In the genomic region with DNA sequence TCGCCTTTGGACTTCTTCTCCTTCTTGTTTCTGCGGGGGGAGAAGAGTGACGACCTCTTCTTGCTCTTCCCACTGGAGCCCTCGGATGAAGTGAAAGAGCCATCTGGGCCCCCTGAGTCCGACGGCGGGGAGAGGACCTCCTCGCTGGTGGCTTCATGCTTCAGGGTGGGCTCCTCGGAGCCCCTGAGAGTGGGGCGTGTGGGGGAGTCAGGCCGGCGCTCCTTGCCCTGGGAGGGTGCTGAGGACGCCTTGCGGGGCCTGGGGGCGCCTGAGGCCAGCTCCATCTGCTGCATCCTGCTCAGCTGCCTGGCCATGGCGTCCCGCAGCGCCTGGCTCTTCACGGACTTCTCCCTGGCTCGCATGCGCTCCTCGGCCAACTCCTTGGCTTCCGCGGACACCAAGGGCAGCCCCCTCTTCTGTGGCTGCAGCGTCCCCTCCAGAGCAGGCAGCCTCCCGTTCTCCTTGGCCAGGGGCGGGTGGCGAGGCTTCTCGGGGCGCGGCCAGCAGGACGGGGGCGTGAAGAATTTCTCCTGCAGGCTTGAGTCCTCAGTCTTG, we compare ENCODE assay signal across 23 cellular contexts. TPM values are rescaled to one million over a fixed set of nuclear protein-coding genes. Genes with fewer than 3 reads are reported as not detected.
DNase-seq lines count a peak whose midpoint lies in the region; ATAC-seq, FAIRE-seq and TF ChIP-seq lines count a peak whose summit lies in the region.
"Had no signal": no experiment of that assay in that cellular context is flagged by ENCODE, and none has a peak within 500 bp of the region (broad histone marks: within the 10 kb centered on the region; RNA-seq: fewer than 3 reads in every experiment).

No MANE protein-coding gene starts in this region.

- BruUV-seq in mammary epithelial cell (replicated peaks; lab: Mats Ljungman, UMichigan) (TSS peak; percentile 58), MCF 10A (replicated peaks; lab: Mats Ljungman, UMichigan) (no TSS peak), endothelial cell of umbilical vein (replicated peaks; lab: Mats Ljungman, UMichigan) (TSS peak; percentile 48)

- H3K4me3 Mint-ChIP-seq in MCF 10A (ENCODE audit: unreplicated experiment) = no peak overlapping the region
- no peak overlapping the region for H3K4me3 Mint-ChIP-seq in stimulated activated naive B cell treated with anti-CD40 and anti-IgM and Interleukin-4, amounts not matched to agents 10 μg/mL and 1 μg/mL and 100 μg/mL, for 72 hours
- H3K4me3 Mint-ChIP-seq: B cell; CD4-positive, CD25-positive, alpha-beta regulatory T cell; CD8-positive, alpha-beta T cell had no signal

- TF ChIP-seq CTCF in mammary epithelial cell (conservative IDR thresholded peaks at IDR 0.05 in 1 of 2, IDR thresholded peaks at IDR 0.05 in 1 of 2; ENCODE audit: extremely low read depth in 1 of 2, insufficient read depth in 1 of 2, low read depth in 1 of 2, low read length in 2 of 2) = no peak
- no peak for TF ChIP-seq CTCF in MCF 10A (IDR thresholded peaks at IDR 0.05; ENCODE audit: unreplicated experiment)
- no peak for TF ChIP-seq CTCF in endothelial cell of umbilical vein (IDR thresholded peaks at IDR 0.05; ENCODE audit: extremely low read depth in 1 of 2, insufficient read depth in 1 of 2, low read depth in 1 of 2, low read length in 2 of 2)

- POLR2A ChIA-PET in MCF 10A (lab: Yijun Ruan, JAX) = interaction anchor here (1.1 kb wide), 1 partner anchor 301 kb away, joined by 3 read pairs; no protein-coding TSS in a partner anchor
- POLR2A ChIA-PET in endothelial cell of umbilical vein (lab: Charles Lee) = no interaction called here

- TF ChIP-seq POLR2A in endothelial cell of umbilical vein (IDR thresholded peaks at IDR 0.05; ENCODE audit: low read depth, low read length) = no peak

- no peaks in the 10 kb centered on the region for H3K9me3 ChIP-seq in mammary epithelial cell (replicated peaks; ENCODE audit: insufficient read depth, low read length)
- no peaks in the 10 kb centered on the region for H3K9me3 ChIP-seq in endothelial cell of umbilical vein (replicated peaks; ENCODE audit: control insufficient read depth, insufficient read depth, low read length)
- H3K9me3 ChIP-seq: BLaER1 had no signal

- H2AFZ ChIP-seq in mammary epithelial cell (ENCODE audit: low read depth, low read length) (no peak overlapping the region), endothelial cell of umbilical vein (ENCODE audit: low read depth, low read length) (no peak overlapping the region)

- DNase-seq in mammary epithelial cell (no peak), MCF 10A (ENCODE audit: unreplicated experiment) (no peak), endothelial cell of umbilical vein (ENCODE audit: low read depth, low spot score) (no peak), NCI-H748 (lab: John Stamatoyannopoulos, UW; ENCODE audit: unreplicated experiment) (no peak)
- DNase-seq in stimulated activated naive B cell treated with anti-CD40 and anti-IgM and Interleukin-4, amounts not matched to agents 10 μg/mL and 1 μg/mL and 100 μg/mL, for 72 hours = no peak
- no peak for DNase-seq in effector CD4-positive, alpha-beta T cell
- DNase-seq: CD4-positive, CD25-positive, alpha-beta regulatory T cell; CD8-positive, alpha-beta T cell; DMS 273 treated with DMSO at 0.1 percent for 48 hours; DMS79; EL; GDM1; GOT3; HCEC 1CT had no signal

- 94% methylated on average over 27 of the region's 33 CpGs for WGBS in mammary epithelial cell (ENCODE audit: low coverage, missing lambda C conversion rate)

- H3K27ac ChIP-seq in mammary epithelial cell (ENCODE audit: insufficient read depth, low read depth, low read length) = no peak overlapping the region
- no peak overlapping the region for H3K27ac ChIP-seq in endothelial cell of umbilical vein (ENCODE audit: insufficient read depth, low read depth, low read length)
- H3K27ac ChIP-seq: 22Rv1, BLaER1, C4-2B had no signal

- in situ Hi-C loops in mammary epithelial cell (cut with MboI; ENCODE audit: low sequenced_read_pairs in 2 of 2) = no loop called here

- H3K4me3 ChIP-seq in mammary epithelial cell (replicated peaks in 1 of 3; ENCODE audit: insufficient read depth in 1 of 3, low read depth in 2 of 3, low read length in 3 of 3) = no peak overlapping the region
- H3K4me3 ChIP-seq in endothelial cell of umbilical vein (replicated peaks in 1 of 3; ENCODE audit: insufficient read depth in 1 of 3, low read depth in 1 of 3, low read length in 3 of 3) = no peak overlapping the region
- H3K4me3 ChIP-seq: BLaER1 had no signal

- H3K79me2 ChIP-seq in mammary epithelial cell (ENCODE audit: insufficient read depth, low read length) (no peaks in the 10 kb centered on the region), endothelial cell of umbilical vein (ENCODE audit: control insufficient read depth, insufficient read depth, low read length) (no peaks in the 10 kb centered on the region)

- H3K4me2 ChIP-seq in mammary epithelial cell (ENCODE audit: insufficient read depth, low read depth, low read length) = no peak overlapping the region
- no peak overlapping the region for H3K4me2 ChIP-seq in endothelial cell of umbilical vein (ENCODE audit: insufficient read depth, low read length)
- H3K4me2 ChIP-seq: BLaER1 had no signal

- CTCF ChIA-PET in mammary epithelial cell (lab: Charles Lee; ENCODE audit: low non-redundant PET) = no interaction called here
- CTCF ChIA-PET in MCF 10A (lab: Yijun Ruan, JAX) = no interaction called here
- CTCF ChIA-PET in endothelial cell of umbilical vein (lab: Charles Lee) = interaction anchor here (1.4 to 2.4 kb wide), 4 partner anchors 11 to 258 kb away, joined by 3 to 7 read pairs (median 4); no protein-coding TSS in a partner anchor

- H3K27me3 Mint-ChIP-seq in MCF 10A (ENCODE audit: insufficient read depth, unreplicated experiment) = no peaks in the 10 kb centered on the region
- H3K27me3 Mint-ChIP-seq in stimulated activated naive B cell treated with anti-CD40 and anti-IgM and Interleukin-4, amounts not matched to agents 10 μg/mL and 1 μg/mL and 100 μg/mL, for 72 hours = no peaks in the 10 kb centered on the region
- H3K27me3 Mint-ChIP-seq: B cell; CD4-positive, CD25-positive, alpha-beta regulatory T cell had no signal

- H3K9ac ChIP-seq in mammary epithelial cell (ENCODE audit: insufficient read depth, low read length) (no peak overlapping the region), endothelial cell of umbilical vein (replicated peaks; ENCODE audit: extremely low read depth, insufficient read depth, low read length) (no peak overlapping the region)
- H3K9ac ChIP-seq: BLaER1 had no signal

- H4K20me1 ChIP-seq in mammary epithelial cell (ENCODE audit: insufficient read depth, low read length) (no peaks in the 10 kb centered on the region), endothelial cell of umbilical vein (replicated peaks; ENCODE audit: control insufficient read depth, extremely low read depth, insufficient read depth, low read length) (no peaks in the 10 kb centered on the region)
- H4K20me1 ChIP-seq: BLaER1 had no signal

- no peak overlapping the region for H3K27ac Mint-ChIP-seq in MCF 10A (ENCODE audit: low read depth, unreplicated experiment)
- peak overlapping the region; percentile 75 for H3K27ac Mint-ChIP-seq in stimulated activated naive B cell treated with anti-CD40 and anti-IgM and Interleukin-4, amounts not matched to agents 10 μg/mL and 1 μg/mL and 100 μg/mL, for 72 hours
- H3K27ac Mint-ChIP-seq: B cell; CD4-positive, CD25-positive, alpha-beta regulatory T cell; CD8-positive, alpha-beta T cell had no signal

- H3K4me1 Mint-ChIP-seq in MCF 10A (ENCODE audit: insufficient read depth, unreplicated experiment) = no peaks in the 10 kb centered on the region
- H3K4me1 Mint-ChIP-seq in stimulated activated naive B cell treated with anti-CD40 and anti-IgM and Interleukin-4, amounts not matched to agents 10 μg/mL and 1 μg/mL and 100 μg/mL, for 72 hours = peaks cover 22 to 42% of the 10 kb centered on the region in 2 donors
- H3K4me1 Mint-ChIP-seq: B cell; CD4-positive, CD25-positive, alpha-beta regulatory T cell had no signal

- no peaks in the 10 kb centered on the region for H3K9me3 Mint-ChIP-seq in MCF 10A (ENCODE audit: unreplicated experiment)
- H3K9me3 Mint-ChIP-seq in stimulated activated naive B cell treated with anti-CD40 and anti-IgM and Interleukin-4, amounts not matched to agents 10 μg/mL and 1 μg/mL and 100 μg/mL, for 72 hours = no peaks in the 10 kb centered on the region
- H3K9me3 Mint-ChIP-seq: CD4-positive, CD25-positive, alpha-beta regulatory T cell; CD8-positive, alpha-beta T cell had no signal

- no peaks in the 10 kb centered on the region for H3K9me1 ChIP-seq in endothelial cell of umbilical vein (replicated peaks; ENCODE audit: control insufficient read depth, extremely low read depth, insufficient read depth, low read length)

- no peak for FAIRE-seq in endothelial cell of umbilical vein (lab: Jason Lieb, UNC)
- FAIRE-seq: A204.1, D721Med, GM12891, GM18507, H54 had no signal

- peaks cover 47% of the 10 kb centered on the region for H3K36me3 Mint-ChIP-seq in MCF 10A (ENCODE audit: insufficient read depth, unreplicated experiment)
- peaks cover 52 to 72% of the 10 kb centered on the region in 2 donors for H3K36me3 Mint-ChIP-seq in stimulated activated naive B cell treated with anti-CD40 and anti-IgM and Interleukin-4, amounts not matched to agents 10 μg/mL and 1 μg/mL and 100 μg/mL, for 72 hours

- peaks cover 10% of the 10 kb centered on the region for H3K36me3 ChIP-seq in mammary epithelial cell (ENCODE audit: insufficient read depth, low read length)
- H3K36me3 ChIP-seq in endothelial cell of umbilical vein (ENCODE audit: control insufficient read depth in 2 of 2, extremely low read depth in 1 of 2, insufficient read depth in 2 of 2, low read length in 2 of 2) = peaks cover 2 to 14% of the 10 kb centered on the region in 2 experiments

- intact Hi-C loops in mammary epithelial cell (cut with micrococcal nuclease) = no loop called here
- intact Hi-C loops in MCF 10A (cut with micrococcal nuclease) = no loop called here
- intact Hi-C loops in endothelial cell of umbilical vein (cut with micrococcal nuclease) = no loop called here

- dilution Hi-C loops in mammary epithelial cell (cut with HindIII; ENCODE audit: low sequenced_read_pairs) (no loop called here), endothelial cell of umbilical vein (cut with MboI; ENCODE audit: extremely low pct_ligation_motif_present, low sequenced_read_pairs) (no loop called here)

- H3K27me3 ChIP-seq in mammary epithelial cell (ENCODE audit: insufficient read depth, low read length) = no peaks in the 10 kb centered on the region
- H3K27me3 ChIP-seq in endothelial cell of umbilical vein (ENCODE audit: control insufficient read depth in 2 of 2, insufficient read depth in 2 of 2, low read length in 2 of 2) = no peaks in the 10 kb centered on the region

- no peak for ATAC-seq in stimulated activated naive B cell treated with anti-CD40 and anti-IgM and Interleukin-4, amounts not matched to agents 10 μg/mL and 1 μg/mL and 100 μg/mL, for 72 hours (replicated peaks)
- ATAC-seq: CD8-positive, alpha-beta T cell had no signal

- H3K4me1 ChIP-seq in mammary epithelial cell (ENCODE audit: insufficient read depth, low read length) (no peaks in the 10 kb centered on the region), endothelial cell of umbilical vein (ENCODE audit: control insufficient read depth, extremely low read depth, insufficient read depth, low read length) (no peaks in the 10 kb centered on the region)

RNA-seq across cellular contexts. Expression of gene BID, which starts 43.3 kb away (rescaled TPM):
- total RNA-seq in mammary epithelial cell (10 to 100 TPM; 12.3 to 25.4 TPM), MCF 10A (2022) (21.5 and 25.0 TPM in 2 replicates), endothelial cell of umbilical vein (39.0 and 48.2 TPM in 2 replicates)
- polyA plus RNA-seq in mammary epithelial cell (74.2 TPM), endothelial cell of umbilical vein (119 and 183 TPM in 2 replicates)
- polyA minus RNA-seq in mammary epithelial cell (30.1 TPM), endothelial cell of umbilical vein (33.5 and 41.2 TPM in 2 replicates)
- polyA plus RNA-seq in endothelial cell of umbilical vein (2011; cell fraction: cytosol; rRNA removed) = 109 and 130 TPM in 2 replicates
- polyA plus RNA-seq in endothelial cell of umbilical vein (2011; cell fraction: nucleus; rRNA removed) = 50.2 and 53.6 TPM in 2 replicates
- 48.7 and 50.2 TPM in 2 replicates for polyA plus RNA-seq in endothelial cell of umbilical vein (2012)
- polyA minus RNA-seq in endothelial cell of umbilical vein (2011; cell fraction: cytosol; rRNA and poly(A)+ RNA removed) = 14.5 TPM
- polyA minus RNA-seq in endothelial cell of umbilical vein (2011; cell fraction: nucleus; rRNA and poly(A)+ RNA removed) = 8.9 and 10.2 TPM in 2 replicates
